6 cellular contexts compared by ENCODE assay signal in genomic region chr15:40323953-40324937, GRCh38. TPM values are rescaled to one million over a fixed set of nuclear protein-coding genes. Genes with fewer than 3 reads are reported as not detected.
DNase-seq lines count a peak whose midpoint lies in the region; ATAC-seq and TF ChIP-seq lines count a peak whose summit lies in the region.

No MANE protein-coding gene starts in this region.

- TF ChIP-seq CTCF in WERI-Rb-1 (IDR thresholded peaks at IDR 0.05; ENCODE audit: low read depth, low read length), result no peak

- no peaks in the 10 kb centered on the region for H3K27me3 ChIP-seq in WERI-Rb-1 (ENCODE audit: insufficient read depth, low read depth, severe bottlenecking)
- no peaks in the 10 kb centered on the region for H3K27me3 ChIP-seq in aorta (ENCODE audit: control insufficient read depth in 1 of 2, insufficient read depth in 2 of 2, low read length in 1 of 2)

- intact Hi-C loops in aorta (cut with DNase I), result loop anchor here (2.0 to 5.0 kb wide), 4 partner anchors 15 to 98 kb away; partner anchors contain the start of gene CCDC9B (in 1 of the 2)

- H3K4me3 ChIP-seq in WERI-Rb-1 (ENCODE audit: low read depth, low read length), result peak overlapping the region; percentile 57
- peak overlapping the region; percentile 75 for H3K4me3 ChIP-seq in iPS-18c (ENCODE audit: insufficient read depth, low read depth, low read length)
- peak overlapping the region; percentile 96 to 97 for H3K4me3 ChIP-seq in aorta (ENCODE audit: low read length in 2 of 2)

- 0 to 1% methylated on average over 54 to 101 of the region's 101 CpGs for WGBS in aorta, 2 donors

- peaks cover 3 to 5% of the 10 kb centered on the region in 2 donors for H3K4me1 ChIP-seq in aorta (ENCODE audit: control insufficient read depth in 1 of 2, insufficient read depth in 2 of 2, low read length in 2 of 2)

- H3K9me3 ChIP-seq in WERI-Rb-1 (ENCODE audit: severe bottlenecking) (no peaks in the 10 kb centered on the region), iPS-18c (ENCODE audit: control insufficient read depth, insufficient read depth, low read length) (no peaks in the 10 kb centered on the region), aorta (ENCODE audit: control insufficient read depth, low read length) (no peaks in the 10 kb centered on the region)

- H3K36me3 ChIP-seq in WERI-Rb-1, result peaks cover 19% of the 10 kb centered on the region
- no peaks in the 10 kb centered on the region for H3K36me3 ChIP-seq in aorta (ENCODE audit: control insufficient read depth in 1 of 2, insufficient read depth in 2 of 2, low read length in 1 of 2)

- no peak for ATAC-seq in aorta (ENCODE audit: low FRiP score)
- ATAC-seq in HG02970 (IDR thresholded peaks at IDR 0.05; ENCODE audit: low FRiP score, unreplicated experiment), result no peak

- DNase-seq in stimulated activated CD4-positive, alpha-beta T cell treated with anti-CD3 and anti-CD28 coated beads, Interleukin-4, amount 100 ng/mL, for 1 hour, result peak; percentile 36
- no peak for DNase-seq in stimulated activated CD4-positive, alpha-beta T cell treated with anti-CD3 and anti-CD28 coated beads, Interleukin-12 subunit alpha, Interleukin-12 subunit beta, amount 100 ng/mL, for 4 hours
- no peak for DNase-seq in WERI-Rb-1
- DNase-seq in aorta, result peak; percentile 69 to 86

- H3K27ac ChIP-seq in WERI-Rb-1 (peak overlapping the region; percentile 56), aorta (ENCODE audit: low read depth in 1 of 2, low read length in 2 of 2) (peak overlapping the region; percentile 91 to 95)

RNA-seq across cellular contexts. Expression of gene INAFM2, which starts 0.8 kb away (rescaled TPM):
- 10 to 100 TPM; 59.4 to 70.0 TPM for total RNA-seq in aorta
- polyA plus RNA-seq in aorta, result 10 to 100 TPM; 26.0 to 53.6 TPM

RNA-seq across cellular contexts. Expression of gene CCDC9B, which starts 16.5 kb away (rescaled TPM):
- total RNA-seq in aorta, result 10 to 100 TPM; 59.6 to 66.6 TPM
- polyA plus RNA-seq in aorta, result 10 to 100 TPM; 16.2 to 44.2 TPM

RNA-seq across cellular contexts. Expression of gene PLCB2, which starts 16.5 kb away (rescaled TPM):
- total RNA-seq in aorta, result 10 to 100 TPM; 23.6 to 55.8 TPM
- 1 to 10 TPM; 5.8 to 7.2 TPM for polyA plus RNA-seq in aorta

RNA-seq across cellular contexts. Expression of gene PHGR1, which starts 26.6 kb away (rescaled TPM):
- total RNA-seq in aorta, result not detected
- polyA plus RNA-seq in aorta, result 1,000 to 10,000 TPM in 1 of 2 donors, 10 to 100 TPM in 1; 45.9 to 1,323 TPM

RNA-seq across cellular contexts. Expression of gene DISP2, which starts 33.8 kb away (rescaled TPM):
- under 1 TPM; 0.49 to 0.60 TPM for total RNA-seq in aorta
- polyA plus RNA-seq in aorta, result under 1 TPM; 0.08 to 0.13 TPM

Comparison
In these comparisons a context has a peak if more than half of its experiments do, and no peak if none do; other contexts are left out.
1. DNase-seq: peak in stimulated activated CD4-positive, alpha-beta T cell treated with anti-CD3 and anti-CD28 coated beads, Interleukin-4, amount 100 ng/mL, for 1 hour (single experiment) and aorta (2 of 2); none in stimulated activated CD4-positive, alpha-beta T cell treated with anti-CD3 and anti-CD28 coated beads, Interleukin-12 subunit alpha, Interleukin-12 subunit beta, amount 100 ng/mL, for 4 hours (single experiment) and WERI-Rb-1 (single experiment).
2. Peak in every context shown above with its lines, with median percentiles within 50 percentile points of each other: H3K4me3 ChIP-seq.